In the genomic region with DNA sequence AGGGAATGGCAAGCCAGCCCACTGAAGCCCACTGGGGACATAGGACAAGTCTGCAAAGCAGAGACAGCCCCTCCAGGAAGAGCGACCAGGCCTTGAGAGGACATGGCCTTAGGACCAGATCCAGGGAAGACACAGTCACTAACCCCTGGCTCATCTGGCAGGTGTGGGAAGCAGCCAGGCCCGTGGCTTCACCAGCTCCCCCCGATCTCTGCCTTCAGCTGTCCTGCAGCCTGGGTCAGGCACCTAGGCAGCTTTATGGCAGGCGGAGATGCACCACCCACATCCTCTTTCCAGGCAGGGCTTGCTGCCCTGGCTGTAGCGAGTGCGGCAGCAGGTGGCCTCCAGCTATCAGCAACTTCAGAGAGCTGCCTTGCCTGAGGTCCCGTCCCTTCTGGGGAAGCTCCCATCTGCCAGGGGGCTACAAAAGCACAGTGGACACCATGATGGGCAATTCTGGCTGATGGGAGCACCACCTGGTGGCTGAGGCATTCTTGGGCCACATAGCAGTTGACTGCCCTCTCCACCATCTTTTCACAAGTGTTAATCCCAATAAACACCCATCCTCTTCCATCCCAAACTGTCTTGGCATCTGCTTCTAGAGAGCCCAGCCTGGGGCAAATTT, we compare ENCODE assay signal across 16 cellular contexts.
DNase-seq lines count a peak whose midpoint lies in the region; ATAC-seq and TF ChIP-seq lines count a peak whose summit lies in the region.
"Had no signal": no experiment of that assay in that cellular context is flagged by ENCODE, and none has a peak within 500 bp of the region (broad histone marks: within the 10 kb centered on the region; RNA-seq: fewer than 3 reads in every experiment).

No MANE protein-coding gene starts in this region.

- 0 out of 2 replicates have a peak, but pooled peaks have one; percentile 13 for TF ChIP-seq CTCF in A673 (conservative IDR thresholded peaks at IDR 0.05; ENCODE audit: low read depth, low read length)
- peak; percentile 25 for TF ChIP-seq CTCF in RWPE2 (IDR thresholded peaks at IDR 0.05; ENCODE audit: poor library complexity, severe bottlenecking)

- no peaks in the 10 kb centered on the region for H3K27me3 ChIP-seq in A673 (replicated peaks; ENCODE audit: insufficient read depth, low read depth, low read length, poor library complexity)
- H3K27me3 ChIP-seq in H7 (ENCODE audit: control insufficient read depth, insufficient read depth, low read length) = no peaks in the 10 kb centered on the region
- no peaks in the 10 kb centered on the region for H3K27me3 ChIP-seq in RWPE2 (ENCODE audit: insufficient read depth, poor library complexity, severe bottlenecking)
- H3K27me3 ChIP-seq: heart right ventricle had no signal

- H3K36me3 ChIP-seq in A673 (ENCODE audit: insufficient read depth, low read length, poor library complexity, severe bottlenecking) (no peaks in the 10 kb centered on the region), H7 (replicated peaks; ENCODE audit: control insufficient read depth, insufficient read depth, low read length) (no peaks in the 10 kb centered on the region), RWPE2 (ENCODE audit: low read depth) (no peaks in the 10 kb centered on the region)
- H3K36me3 ChIP-seq: heart right ventricle had no signal

- no TSS peak for BruUV-seq in A673 (replicated peaks; lab: Mats Ljungman, UMichigan)

- H3K27ac ChIP-seq in A673 (ENCODE audit: low read depth, low read length, poor library complexity, severe bottlenecking) (no peak overlapping the region), RWPE2 (ENCODE audit: poor library complexity, severe bottlenecking) (no peak overlapping the region)
- H3K27ac ChIP-seq: heart right ventricle, VCaP had no signal

- DNase-seq in A673 (ENCODE audit: low spot score) (no peak), H7 (peak; percentile 72), RWPE2 (ENCODE audit: low spot score) (no peak), iPS-NIHi7 (ENCODE audit: extremely low spot score) (peak; percentile 56), COLO668 (lab: John Stamatoyannopoulos, UW; ENCODE audit: unreplicated experiment) (no peak)
- DNase-seq in activated naive CD4-positive, alpha-beta T cell treated with anti-CD3 and anti-CD28 coated beads, Interleukin-2, amount 50 U/mL, for 16 hours = no peak
- DNase-seq in activated T-cell treated with anti-CD3 and anti-CD28 coated beads, Interleukin-2, amount 50 U/mL, for 1 hour = no peak
- DNase-seq: ACHN; activated CD8-positive, alpha-beta memory T cell treated with anti-CD3 and anti-CD28 coated beads, Interleukin-2, amount 50 U/mL, for 4 hours; C1 segment of cervical spinal cord; heart right ventricle; NCI-H1436 treated with DMSO at 0.1 percent for 48 hours; NCI-H69; retina had no signal

- intact Hi-C loops in A673 (cut with micrococcal nuclease; ENCODE audit: unreplicated experiment) = no loop called here

- H3K9me3 ChIP-seq in A673 (ENCODE audit: low read depth, low read length, poor library complexity, severe bottlenecking) (no peaks in the 10 kb centered on the region), RWPE2 (ENCODE audit: severe bottlenecking) (no peaks in the 10 kb centered on the region)
- H3K9me3 ChIP-seq: heart right ventricle had no signal

- H3K4me3 ChIP-seq in A673 (ENCODE audit: low read depth, low read length, poor library complexity, severe bottlenecking) (no peak overlapping the region), H7 (ENCODE audit: insufficient read depth, low read depth, low read length) (no peak overlapping the region), RWPE2 (ENCODE audit: severe bottlenecking) (no peak overlapping the region)
- H3K4me3 ChIP-seq: heart right ventricle had no signal

- POLR2A ChIA-PET in A673 (lab: Charles Lee; ENCODE audit: low non-redundant PET) = no interaction called here

- CTCF ChIA-PET in A673 (lab: Charles Lee) = interaction anchor here (0.5 kb wide), 1 partner anchor 98 kb away, joined by 3 read pairs; no protein-coding TSS in a partner anchor

- 0 out of 3 replicates have a peak, but pooled peaks have one; percentile 12 for ATAC-seq in RWPE2 (ENCODE audit: low read depth)
- ATAC-seq in HG02870 (IDR thresholded peaks at IDR 0.05; ENCODE audit: unreplicated experiment) = no peak
- ATAC-seq: heart right ventricle had no signal

- no peaks in the 10 kb centered on the region for H3K4me1 ChIP-seq in A673 (ENCODE audit: insufficient read depth, low read length, poor library complexity, severe bottlenecking)
- H3K4me1 ChIP-seq in RWPE2 (ENCODE audit: insufficient read depth, poor library complexity, severe bottlenecking) = no peaks in the 10 kb centered on the region
- H3K4me1 ChIP-seq: heart right ventricle had no signal

Comparison
In these comparisons a context has a peak if more than half of its experiments do, and no peak if none do; other contexts are left out.
1. DNase-seq: peak in H7 (single experiment) and iPS-NIHi7 (single experiment); none in A673 (single experiment), RWPE2 (single experiment), COLO668 (single experiment), activated naive CD4-positive, alpha-beta T cell treated with anti-CD3 and anti-CD28 coated beads, Interleukin-2, amount 50 U/mL, for 16 hours (single experiment) and activated T-cell treated with anti-CD3 and anti-CD28 coated beads, Interleukin-2, amount 50 U/mL, for 1 hour (single experiment).